8 cellular contexts compared by ENCODE assay signal in the genomic region with DNA sequence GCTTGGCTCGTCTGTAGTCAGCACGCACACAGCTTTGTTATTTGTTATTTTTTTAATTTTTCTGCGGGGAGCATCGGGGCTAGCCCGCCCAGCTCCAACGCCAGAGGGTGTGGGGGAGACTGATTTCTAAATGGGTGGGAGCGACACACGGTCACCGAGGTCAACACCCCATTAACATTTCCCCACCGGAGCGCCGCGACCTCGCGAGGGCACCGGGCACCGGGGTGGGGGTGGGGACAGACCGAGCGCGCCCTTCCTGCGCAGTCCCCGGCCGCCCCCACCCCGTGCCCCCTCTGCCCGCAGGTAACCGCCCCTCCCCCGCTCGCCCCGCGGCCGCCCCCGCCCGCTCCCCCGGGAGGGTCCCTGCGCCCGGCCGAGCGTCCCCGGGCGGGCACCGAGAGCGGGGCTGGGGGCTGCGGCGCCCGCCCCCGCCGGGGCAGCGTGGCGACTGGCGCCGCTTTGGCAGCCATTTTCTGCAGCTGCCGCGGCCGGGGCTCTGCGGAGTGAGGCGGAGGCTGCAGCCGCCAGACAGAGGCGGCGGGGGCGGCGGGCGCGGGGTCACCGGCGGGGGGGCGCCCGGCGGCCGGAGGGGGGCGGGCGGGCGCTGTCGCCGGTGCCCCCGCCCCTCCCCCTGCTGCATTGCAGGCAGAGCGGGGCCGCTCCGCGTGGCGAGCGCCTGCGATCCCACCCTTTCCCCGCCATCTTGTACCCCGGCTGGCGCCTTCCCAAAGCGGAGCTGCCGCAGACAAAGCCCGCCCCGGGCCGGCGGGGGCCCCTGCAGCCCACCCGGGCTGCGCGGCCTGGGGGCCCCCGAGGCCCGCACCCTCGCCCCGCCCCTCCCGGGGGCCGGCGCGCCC. TPM values are rescaled to one million over a fixed set of nuclear protein-coding genes. Genes with fewer than 3 reads are reported as not detected.
A peak's percentile ranks its signal among the peaks of the same experiment; 100 is the strongest.
DNase-seq lines count a peak whose midpoint lies in the region; ATAC-seq, FAIRE-seq and TF ChIP-seq lines count a peak whose summit lies in the region.

No MANE protein-coding gene starts in this region.

- DNase-seq in NCI-H2196 (lab: John Stamatoyannopoulos, UW; ENCODE audit: unreplicated experiment), result peak; percentile 58
- no peak for DNase-seq in NCI-H2196 treated with DMSO at 0.1 percent for 48 hours (lab: John Stamatoyannopoulos, UW; ENCODE audit: unreplicated experiment)
- no peak for DNase-seq in epithelial cell of proximal tubule (ENCODE audit: low read depth)
- DNase-seq in small intestine, result no peak

- WGBS in small intestine, 3 donors, result 1% methylated on average over 19 to 102 of the region's 102 CpGs

- peak overlapping the region; percentile 44 for H3K4me3 ChIP-seq in epithelial cell of proximal tubule (ENCODE audit: low read depth, low read length)
- peak overlapping the region; percentile 23 to 50 for H3K4me3 ChIP-seq in small intestine (ENCODE audit: low read depth in 1 of 2, low read length in 2 of 2)

- peaks cover 6 to 50% of the 10 kb centered on the region in 2 donors for H3K27me3 ChIP-seq in small intestine (ENCODE audit: control insufficient read depth in 2 of 2, insufficient read depth in 2 of 2, low read length in 2 of 2)

- no peak for FAIRE-seq in small intestine (lab: Jason Lieb, UNC)

- no peak for TF ChIP-seq CTCF in epithelial cell of proximal tubule (conservative IDR thresholded peaks at IDR 0.05; ENCODE audit: low read depth, low read length)

- no peak for ATAC-seq in GM19452 (IDR thresholded peaks at IDR 0.05; ENCODE audit: unreplicated experiment)
- no peak for ATAC-seq in GM21526 (IDR thresholded peaks at IDR 0.05; ENCODE audit: low FRiP score, unreplicated experiment)
- ATAC-seq in GM18870 (IDR thresholded peaks at IDR 0.05; ENCODE audit: unreplicated experiment), result no peak

- H3K36me3 ChIP-seq in small intestine (ENCODE audit: control insufficient read depth in 2 of 2, insufficient read depth in 2 of 2, low read length in 2 of 2), result no peaks in the 10 kb centered on the region

- no peaks in the 10 kb centered on the region for H3K9me3 ChIP-seq in small intestine (ENCODE audit: control insufficient read depth, low read depth)

- no peaks in the 10 kb centered on the region for H3K4me1 ChIP-seq in small intestine (ENCODE audit: control insufficient read depth in 2 of 2, insufficient read depth in 1 of 2, low read depth in 1 of 2, low read length in 1 of 2)

- H3K27ac ChIP-seq in small intestine (ENCODE audit: low read depth in 1 of 2, low read length in 1 of 2), result no peak overlapping the region

TF ChIP-seq in PFSK-1, 5 proteins besides CTCF, POLR2A, EP300 and RAD21:
- TF ChIP-seq TAF1 (IDR thresholded peaks at IDR 0.05; ENCODE audit: borderline replicate concordance, insufficient read depth, low read length), result no peak
- peak; percentile 14 for TF ChIP-seq FOXP2 (optimal IDR thresholded peaks at IDR 0.05; ENCODE audit: borderline replicate concordance, extremely low read depth, extremely low read length, insufficient read depth)

RNA-seq across cellular contexts. Expression of a gene that starts 16.3 kb away (rescaled TPM):
- polyA plus RNA-seq in PFSK-1 (2012; ENCODE audit: insufficient read length, low read depth), result 9.9 TPM
- 3.5 and 4.1 TPM in 2 replicates for total RNA-seq in epithelial cell of proximal tubule
- polyA plus RNA-seq in small intestine, result 1 to 10 TPM; 2.7 to 6.1 (median 4.5) TPM

RNA-seq across cellular contexts. Expression of a gene that starts 26.0 kb away (rescaled TPM):
- polyA plus RNA-seq in PFSK-1 (2012; ENCODE audit: insufficient read length, low read depth), result 51.3 TPM
- total RNA-seq in epithelial cell of proximal tubule, result 4.8 and 7.4 TPM in 2 replicates
- polyA plus RNA-seq in small intestine, result 10 to 100 TPM in 1 of 3 donors, 1 to 10 TPM in 2; 5.4 to 15.2 (median 6.3) TPM

RNA-seq across cellular contexts. Expression of a gene that starts 35.2 kb away (rescaled TPM):
- polyA plus RNA-seq in PFSK-1 (2012; ENCODE audit: insufficient read length, low read depth), result 9.7 TPM
- 7.6 and 11.1 TPM in 2 replicates for total RNA-seq in epithelial cell of proximal tubule
- 1 to 10 TPM in 2 of 3 donors, under 1 TPM in 1; 0.22 to 2.3 (median 1.9) TPM for polyA plus RNA-seq in small intestine
